19 cellular contexts compared by ENCODE assay signal in genomic region chr18:70671889-70672551, GRCh38.
DNase-seq lines count a peak whose midpoint lies in the region; ATAC-seq and TF ChIP-seq lines count a peak whose summit lies in the region.
"Had no signal": no experiment of that assay in that cellular context is flagged by ENCODE, and none has a peak within 500 bp of the region (broad histone marks: within the 10 kb centered on the region; RNA-seq: fewer than 3 reads in every experiment).

No MANE protein-coding gene starts in this region.

- H3K9ac ChIP-seq in BLaER1 treated with 17β-estradiol and CSF1 and Interleukin-3, amounts not matched to agents 10 nM and 100 nM = no peak overlapping the region

- peaks cover 2% of the 10 kb centered on the region for H3K36me3 Mint-ChIP-seq in central memory CD8-positive, alpha-beta T cell (ENCODE audit: insufficient read depth)
- H3K36me3 Mint-ChIP-seq: stimulated activated effector memory CD8-positive, alpha-beta T cell treated with anti-CD3 and anti-CD28 coated beads, Interleukin-12 subunit alpha, Interleukin-12 subunit beta, amount 100 ng/mL, for 72 hours had no signal

- H3K9me3 ChIP-seq in BLaER1 treated with 17β-estradiol and CSF1 and Interleukin-3, amounts not matched to agents 10 nM and 100 nM (replicated peaks in 1 of 11) = peaks cover 23 to 28% (median 25%) of the 10 kb centered on the region in 11 experiments
- no peaks in the 10 kb centered on the region for H3K9me3 ChIP-seq in testis
- H3K9me3 ChIP-seq: HAP-1, right lobe of liver, uterus had no signal

- no peak for TF ChIP-seq POLR2A in erythroblast (IDR thresholded peaks at IDR 0.05; ENCODE audit: low read length)
- no peak for TF ChIP-seq POLR2A in testis (IDR thresholded peaks at IDR 0.05)

- no peak overlapping the region for H3K4me3 Mint-ChIP-seq in central memory CD8-positive, alpha-beta T cell
- H3K4me3 Mint-ChIP-seq: stimulated activated effector memory CD8-positive, alpha-beta T cell treated with anti-CD3 and anti-CD28 coated beads, Interleukin-12 subunit alpha, Interleukin-12 subunit beta, amount 100 ng/mL, for 72 hours had no signal

- H3K27me3 Mint-ChIP-seq in central memory CD8-positive, alpha-beta T cell = no peaks in the 10 kb centered on the region

- no peaks in the 10 kb centered on the region for H3K27me3 ChIP-seq in BLaER1 treated with 17β-estradiol and CSF1 and Interleukin-3, amounts not matched to agents 10 nM and 100 nM
- H3K27me3 ChIP-seq in testis = no peaks in the 10 kb centered on the region
- H3K27me3 ChIP-seq: hepatocyte, neutrophil, right lobe of liver, uterus had no signal

- H4K20me1 ChIP-seq in BLaER1 treated with 17β-estradiol and CSF1 and Interleukin-3, amounts not matched to agents 10 nM and 100 nM = no peaks in the 10 kb centered on the region

- H3K4me1 ChIP-seq in BLaER1 treated with 17β-estradiol and CSF1 and Interleukin-3, amounts not matched to agents 10 nM and 100 nM = peaks cover 0 to 16% (median 12%) of the 10 kb centered on the region in 10 experiments; a peak in 13 of 20 replicates
- no peaks in the 10 kb centered on the region for H3K4me1 ChIP-seq in testis
- H3K4me1 ChIP-seq: HAP-1, right lobe of liver, uterus had no signal

- H3K27ac Mint-ChIP-seq in central memory CD8-positive, alpha-beta T cell (ENCODE audit: low read depth) = no peak overlapping the region
- H3K27ac Mint-ChIP-seq: stimulated activated effector memory CD8-positive, alpha-beta T cell treated with anti-CD3 and anti-CD28 coated beads, Interleukin-12 subunit alpha, Interleukin-12 subunit beta, amount 100 ng/mL, for 72 hours had no signal

- peak overlapping the region in 9 of 11 experiments; percentile 19 to 77 (median 58); a peak in 17 of 22 replicates for H3K4me2 ChIP-seq in BLaER1 treated with 17β-estradiol and CSF1 and Interleukin-3, amounts not matched to agents 10 nM and 100 nM
- H3K4me2 ChIP-seq: hepatocyte had no signal

- H3K4me1 Mint-ChIP-seq in central memory CD8-positive, alpha-beta T cell = no peaks in the 10 kb centered on the region

- peaks cover 0 to 11% (median 0%) of the 10 kb centered on the region in 11 experiments; a peak in 1 of 22 replicates for H3K36me3 ChIP-seq in BLaER1 treated with 17β-estradiol and CSF1 and Interleukin-3, amounts not matched to agents 10 nM and 100 nM
- H3K36me3 ChIP-seq in testis (ENCODE audit: low read depth, missing control alignments) = no peaks in the 10 kb centered on the region
- H3K36me3 ChIP-seq: HAP-1, neutrophil, right lobe of liver, uterus had no signal

- peak; percentile 25 for ATAC-seq in central memory CD8-positive, alpha-beta T cell (replicated peaks; ENCODE audit: extremely low read depth, poor library complexity, severe bottlenecking)
- ATAC-seq: right lobe of liver; stimulated activated effector memory CD8-positive, alpha-beta T cell treated with anti-CD3 and anti-CD28 coated beads, Interleukin-12 subunit alpha, Interleukin-12 subunit beta, amount 100 ng/mL, for 72 hours had no signal

- no peak overlapping the region for H3K4me3 ChIP-seq in BLaER1 treated with 17β-estradiol and CSF1 and Interleukin-3, amounts not matched to agents 10 nM and 100 nM
- H3K4me3 ChIP-seq in testis = no peak overlapping the region
- H3K4me3 ChIP-seq: HAP-1, hepatocyte, right lobe of liver, uterus had no signal

- TF ChIP-seq CTCF in testis (IDR thresholded peaks at IDR 0.05) = no peak

- intact Hi-C loops in testis (cut with DNase I; ENCODE audit: low total_unique reads) = no loop called here

- DNase-seq in D341Med (ENCODE audit: low spot score) (peak; percentile 72), T follicular helper cell (ENCODE audit: low read depth) (peak; percentile 24), erythroblast (lab: John Stamatoyannopoulos, UW) (no peak), testis (no peak)
- no peak for DNase-seq in central memory CD8-positive, alpha-beta T cell (ENCODE audit: low spot score in 2 of 2)
- no peak for DNase-seq in stimulated activated CD8-positive, alpha-beta memory T cell treated with anti-CD3 and anti-CD28 coated beads, Interleukin-4, amount 100 ng/mL, for 48 hours
- DNase-seq: activated CD8-positive, alpha-beta memory T cell treated with anti-CD3 and anti-CD28 coated beads, Interleukin-2, amount 50 U/mL, for 48 hours; dermis blood vessel endothelial cell; EL; NCI-H1048; right lobe of liver; SHP77 treated with DMSO at 0.1 percent for 48 hours; uterus had no signal

- H3K9me3 Mint-ChIP-seq in central memory CD8-positive, alpha-beta T cell = peaks cover 6% of the 10 kb centered on the region

- 87 to 90% methylated on average over 9 of the region's 9 CpGs for WGBS in testis, 2 donors

- no peak overlapping the region for H3K27ac ChIP-seq in BLaER1 treated with 17β-estradiol and CSF1 and Interleukin-3, amounts not matched to agents 10 nM and 100 nM
- H3K27ac ChIP-seq in testis = no peak overlapping the region
- H3K27ac ChIP-seq: C4-2B, hepatocyte, neutrophil, right lobe of liver, uterus had no signal

Comparison
In these comparisons a context has a peak if more than half of its experiments do, and no peak if none do; other contexts are left out.
1. DNase-seq: peak in D341Med (single experiment) and T follicular helper cell (single experiment); none in central memory CD8-positive, alpha-beta T cell (0 of 2), erythroblast (0 of 2), stimulated activated CD8-positive, alpha-beta memory T cell treated with anti-CD3 and anti-CD28 coated beads, Interleukin-4, amount 100 ng/mL, for 48 hours (single experiment) and testis (single experiment).